Comparison of ENCODE assay signal across 22 cellular contexts in the genomic region with DNA sequence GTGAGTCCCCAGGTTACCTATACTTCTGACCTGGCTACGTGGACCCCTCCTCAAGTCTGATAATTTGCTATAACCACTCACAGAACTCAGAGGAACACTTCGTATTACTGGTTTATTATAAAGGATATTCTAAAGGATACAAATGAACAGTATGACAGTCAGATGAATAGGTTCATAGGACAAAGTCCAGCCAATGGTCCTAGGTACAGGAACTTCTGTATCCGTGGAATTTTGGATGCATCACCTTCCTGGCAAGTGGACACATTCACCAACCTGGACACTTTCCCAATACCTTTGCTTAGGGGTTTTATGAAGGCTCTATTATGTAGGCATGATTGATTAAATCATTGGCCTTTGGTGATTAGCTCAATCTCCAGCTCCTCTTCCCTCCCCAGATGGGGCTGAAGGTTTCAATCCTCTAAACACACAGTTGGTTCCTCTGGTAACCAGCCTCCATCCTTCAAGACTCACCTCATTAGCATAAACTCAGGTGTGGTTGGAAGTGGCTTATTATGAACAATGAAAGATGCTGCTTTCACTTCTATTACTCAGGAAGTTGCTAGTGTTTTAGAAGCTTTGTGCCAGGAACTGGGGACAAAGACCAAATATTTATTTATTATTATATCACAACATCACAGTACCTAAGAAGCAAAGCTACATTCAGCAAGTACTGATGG.
DNase-seq lines count a peak whose midpoint lies in the region; ATAC-seq, FAIRE-seq and TF ChIP-seq lines count a peak whose summit lies in the region.
"Had no signal": no experiment of that assay in that cellular context is flagged by ENCODE, and none has a peak within 500 bp of the region (broad histone marks: within the 10 kb centered on the region; RNA-seq: fewer than 3 reads in every experiment).

No MANE protein-coding gene starts in this region.

- H3K36me3 Mint-ChIP-seq in T-helper 1 cell treated with Interleukin-12 subunit alpha and Interleukin-12 subunit beta and Interleukin-4 antibody, amounts not matched to agents 30 μg/mL and 1 μg/mL, for 36 hours (ENCODE audit: low read depth) = no peaks in the 10 kb centered on the region
- H3K36me3 Mint-ChIP-seq: CD4-positive, CD25-positive, alpha-beta regulatory T cell had no signal

- DNase-seq in NCI-H82 (lab: John Stamatoyannopoulos, UW) (peak; percentile 10), NCI-H82 treated with DMSO at 0.1 percent for 48 hours (lab: John Stamatoyannopoulos, UW; ENCODE audit: unreplicated experiment) (no peak), GM12892 (ENCODE audit: insufficient read length) (no peak), right atrium auricular region (ENCODE audit: low spot score) (no peak)
- DNase-seq: 8988T, BE2C, Caco-2, GM23248, MV-4-11, NCI-H1694 treated with DMSO at 0.1 percent for 48 hours, NCI-H510A treated with DMSO at 0.1 percent for 48 hours, PC-3, SIG-M5 had no signal

- no peaks in the 10 kb centered on the region for H3K36me3 ChIP-seq in liver (ENCODE audit: control insufficient read depth in 4 of 4, insufficient read depth in 3 of 4, low read depth in 1 of 4, low read length in 3 of 4)
- H3K36me3 ChIP-seq in right atrium auricular region = no peaks in the 10 kb centered on the region
- H3K36me3 ChIP-seq: BE2C had no signal

- H3K9me3 ChIP-seq in liver (ENCODE audit: control insufficient read depth in 4 of 4, low read length in 3 of 4) (no peaks in the 10 kb centered on the region), right atrium auricular region (no peaks in the 10 kb centered on the region)
- H3K9me3 ChIP-seq: BE2C, Caco-2 had no signal

- H3K4me1 Mint-ChIP-seq in T-helper 1 cell treated with Interleukin-12 subunit alpha and Interleukin-12 subunit beta and Interleukin-4 antibody, amounts not matched to agents 30 μg/mL and 1 μg/mL, for 36 hours (ENCODE audit: low read depth) = peaks cover 23% of the 10 kb centered on the region
- H3K4me1 Mint-ChIP-seq: CD4-positive, CD25-positive, alpha-beta regulatory T cell had no signal

- WGBS in liver = 73% methylated on average over 3 of the region's 3 CpGs

- ATAC-seq in HG03280 (IDR thresholded peaks at IDR 0.05; ENCODE audit: unreplicated experiment) (no peak), GM18868 (IDR thresholded peaks at IDR 0.05; ENCODE audit: unreplicated experiment) (no peak)
- ATAC-seq: HCT116, K562, PC-3 had no signal

- H3K27me3 Mint-ChIP-seq in T-helper 1 cell treated with Interleukin-12 subunit alpha and Interleukin-12 subunit beta and Interleukin-4 antibody, amounts not matched to agents 30 μg/mL and 1 μg/mL, for 36 hours (ENCODE audit: low read depth) = no peaks in the 10 kb centered on the region

- peak in 1 of 2 donors; percentile 11 for TF ChIP-seq RAD21 in liver (IDR thresholded peaks at IDR 0.05)

- H3K27ac Mint-ChIP-seq in T-helper 1 cell treated with Interleukin-12 subunit alpha and Interleukin-12 subunit beta and Interleukin-4 antibody, amounts not matched to agents 30 μg/mL and 1 μg/mL, for 36 hours = peak overlapping the region; percentile 18
- H3K27ac Mint-ChIP-seq: CD4-positive, CD25-positive, alpha-beta regulatory T cell had no signal

- TF ChIP-seq POLR2A in GM12892 (IDR thresholded peaks at IDR 0.05; ENCODE audit: low read depth, low read length) = no peak

- no peaks in the 10 kb centered on the region for H3K9me3 Mint-ChIP-seq in T-helper 1 cell treated with Interleukin-12 subunit alpha and Interleukin-12 subunit beta and Interleukin-4 antibody, amounts not matched to agents 30 μg/mL and 1 μg/mL, for 36 hours

- TF ChIP-seq CTCF in liver (IDR thresholded peaks at IDR 0.05; ENCODE audit: low read depth, low read length, missing input control) (no peak), right atrium auricular region (IDR thresholded peaks at IDR 0.05) (no peak)

- H3K4me3 ChIP-seq in liver (ENCODE audit: low read depth in 1 of 3, low read length in 3 of 3) (no peak overlapping the region), right atrium auricular region (no peak overlapping the region)
- H3K4me3 ChIP-seq: GM23248, K562 had no signal

- no peak overlapping the region for H3K4me3 Mint-ChIP-seq in T-helper 1 cell treated with Interleukin-12 subunit alpha and Interleukin-12 subunit beta and Interleukin-4 antibody, amounts not matched to agents 30 μg/mL and 1 μg/mL, for 36 hours
- H3K4me3 Mint-ChIP-seq: CD4-positive, CD25-positive, alpha-beta regulatory T cell had no signal

- H3K27ac ChIP-seq in liver (ENCODE audit: low read depth in 1 of 2, low read length in 2 of 2) (no peak overlapping the region), right atrium auricular region (no peak overlapping the region)
- H3K27ac ChIP-seq: GM23248, RWPE1 had no signal

- no peak overlapping the region for H3K9ac ChIP-seq in liver (ENCODE audit: low read depth in 1 of 2, low read length in 2 of 2)
- H3K9ac ChIP-seq: GM23248 had no signal

- peak; percentile 24 for FAIRE-seq in GM12892 (lab: Jason Lieb, UNC)
- FAIRE-seq: GM19239, K562 had no signal

- H3K4me1 ChIP-seq in liver (ENCODE audit: control insufficient read depth in 4 of 4, insufficient read depth in 4 of 4, low read length in 3 of 4) = peaks cover 10 to 35% (median 19%) of the 10 kb centered on the region in 4 donors
- no peaks in the 10 kb centered on the region for H3K4me1 ChIP-seq in right atrium auricular region
- H3K4me1 ChIP-seq: BE2C had no signal

- H3K27me3 ChIP-seq in liver (ENCODE audit: control insufficient read depth in 4 of 4, insufficient read depth in 4 of 4, low read length in 3 of 4) = no peaks in the 10 kb centered on the region
- no peaks in the 10 kb centered on the region for H3K27me3 ChIP-seq in right atrium auricular region
- H3K27me3 ChIP-seq: BE2C had no signal

TF ChIP-seq in liver, 16 proteins besides CTCF, POLR2A, EP300 and RAD21:
- TF ChIP-seq, protein P1, sequence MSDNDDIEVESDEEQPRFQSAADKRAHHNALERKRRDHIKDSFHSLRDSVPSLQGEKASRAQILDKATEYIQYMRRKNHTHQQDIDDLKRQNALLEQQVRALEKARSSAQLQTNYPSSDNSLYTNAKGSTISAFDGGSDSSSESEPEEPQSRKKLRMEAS (IDR thresholded peaks at IDR 0.05) = peak; percentile 18
- TF ChIP-seq RXRA (IDR thresholded peaks at IDR 0.05) (peak in 1 of 2 donors; percentile 18), SP1 (IDR thresholded peaks at IDR 0.05) (no peak), HNF4A (conservative IDR thresholded peaks at IDR 0.05) (peak; percentile 74 to 80)
- TF ChIP-seq, protein P2, sequence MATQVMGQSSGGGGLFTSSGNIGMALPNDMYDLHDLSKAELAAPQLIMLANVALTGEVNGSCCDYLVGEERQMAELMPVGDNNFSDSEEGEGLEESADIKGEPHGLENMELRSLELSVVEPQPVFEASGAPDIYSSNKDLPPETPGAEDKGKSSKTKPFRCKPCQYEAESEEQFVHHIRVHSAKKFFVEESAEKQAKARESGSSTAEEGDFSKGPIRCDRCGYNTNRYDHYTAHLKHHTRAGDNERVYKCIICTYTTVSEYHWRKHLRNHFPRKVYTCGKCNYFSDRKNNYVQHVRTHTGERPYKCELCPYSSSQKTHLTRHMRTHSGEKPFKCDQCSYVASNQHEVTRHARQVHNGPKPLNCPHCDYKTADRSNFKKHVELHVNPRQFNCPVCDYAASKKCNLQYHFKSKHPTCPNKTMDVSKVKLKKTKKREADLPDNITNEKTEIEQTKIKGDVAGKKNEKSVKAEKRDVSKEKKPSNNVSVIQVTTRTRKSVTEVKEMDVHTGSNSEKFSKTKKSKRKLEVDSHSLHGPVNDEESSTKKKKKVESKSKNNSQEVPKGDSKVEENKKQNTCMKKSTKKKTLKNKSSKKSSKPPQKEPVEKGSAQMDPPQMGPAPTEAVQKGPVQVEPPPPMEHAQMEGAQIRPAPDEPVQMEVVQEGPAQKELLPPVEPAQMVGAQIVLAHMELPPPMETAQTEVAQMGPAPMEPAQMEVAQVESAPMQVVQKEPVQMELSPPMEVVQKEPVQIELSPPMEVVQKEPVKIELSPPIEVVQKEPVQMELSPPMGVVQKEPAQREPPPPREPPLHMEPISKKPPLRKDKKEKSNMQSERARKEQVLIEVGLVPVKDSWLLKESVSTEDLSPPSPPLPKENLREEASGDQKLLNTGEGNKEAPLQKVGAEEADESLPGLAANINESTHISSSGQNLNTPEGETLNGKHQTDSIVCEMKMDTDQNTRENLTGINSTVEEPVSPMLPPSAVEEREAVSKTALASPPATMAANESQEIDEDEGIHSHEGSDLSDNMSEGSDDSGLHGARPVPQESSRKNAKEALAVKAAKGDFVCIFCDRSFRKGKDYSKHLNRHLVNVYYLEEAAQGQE (IDR thresholded peaks at IDR 0.05) = no peak
